Comparison of ENCODE assay signal across 19 cellular contexts in genomic region chr22:42433754-42434153, GRCh38. TPM values are rescaled to one million over a fixed set of nuclear protein-coding genes. Genes with fewer than 3 reads are reported as not detected.
A peak's percentile ranks its signal among the peaks of the same experiment; 100 is the strongest.
DNase-seq lines count a peak whose midpoint lies in the region; ATAC-seq and TF ChIP-seq lines count a peak whose summit lies in the region.
"Had no signal": no experiment of that assay in that cellular context is flagged by ENCODE, and none has a peak within 500 bp of the region (broad histone marks: within the 10 kb centered on the region; RNA-seq: fewer than 3 reads in every experiment).

No MANE protein-coding gene starts in this region.

- TF ChIP-seq RAD21 in neural cell (conservative IDR thresholded peaks at IDR 0.05), result no peak

- intact Hi-C loops in mammary epithelial cell (cut with micrococcal nuclease), result loop anchor here (2.0 kb wide), 1 partner anchor 165 kb away; no protein-coding TSS in a partner anchor
- intact Hi-C loops in CD8-positive, alpha-beta T cell (cut with DNase I, micrococcal nuclease), result no loop called here

- ATAC-seq in GM21723 (IDR thresholded peaks at IDR 0.05; ENCODE audit: unreplicated experiment), result no peak
- no peak for ATAC-seq in CD8-positive, alpha-beta T cell
- ATAC-seq: lower lobe of right lung; naive thymus-derived CD8-positive, alpha-beta T cell; T-cell; WTC11 had no signal

- H3K79me2 ChIP-seq in mammary epithelial cell (ENCODE audit: insufficient read depth, low read length) (no peaks in the 10 kb centered on the region), neural cell (replicated peaks; ENCODE audit: insufficient read depth, low read length) (no peaks in the 10 kb centered on the region)

- H3K4me3 Mint-ChIP-seq in CD8-positive, alpha-beta T cell, result no peak overlapping the region
- H3K4me3 Mint-ChIP-seq: naive thymus-derived CD8-positive, alpha-beta T cell; T-cell; type B pancreatic cell; WTC11 had no signal

- H3K4me1 ChIP-seq in mammary epithelial cell (ENCODE audit: insufficient read depth, low read length), result peaks cover 27% of the 10 kb centered on the region
- peaks cover 6% of the 10 kb centered on the region for H3K4me1 ChIP-seq in CD8-positive, alpha-beta T cell (ENCODE audit: insufficient read depth, low read length)

- H2AFZ ChIP-seq in mammary epithelial cell (ENCODE audit: low read depth, low read length), result peak overlapping the region; percentile 73
- H2AFZ ChIP-seq in neural cell (ENCODE audit: low read depth, low read length), result no peak overlapping the region
- H2AFZ ChIP-seq: GM23248 had no signal

- H3K9me3 Mint-ChIP-seq in CD8-positive, alpha-beta T cell, result no peaks in the 10 kb centered on the region
- H3K9me3 Mint-ChIP-seq: naive thymus-derived CD8-positive, alpha-beta T cell; T-cell; type B pancreatic cell; WTC11 had no signal

- H3K27me3 Mint-ChIP-seq in CD8-positive, alpha-beta T cell (ENCODE audit: low read depth), result peaks cover 5% of the 10 kb centered on the region

- no peaks in the 10 kb centered on the region for H3F3A ChIP-seq in neural cell (ENCODE audit: insufficient read depth, low read length, poor library complexity, severe bottlenecking)

- DNase-seq in G401 (ENCODE audit: low spot score) (peak; percentile 39), NCI-H1694 (lab: John Stamatoyannopoulos, UW) (peak; percentile 83), mammary epithelial cell (peak; percentile 65), HEK293T (ENCODE audit: extremely low spot score) (no peak)
- DNase-seq in CD8-positive, alpha-beta T cell, result no peak
- DNase-seq: activated effector memory CD4-positive, alpha-beta T cell treated with anti-CD3 and anti-CD28 coated beads, Interleukin-2, amount 50 U/mL, for 16 hours; amniotic stem cell; cerebellar nuclear complex; GM23248; lower lobe of right lung; naive thymus-derived CD8-positive, alpha-beta T cell; NCI-H1930; stimulated activated naive CD4-positive, alpha-beta T cell treated with Interleukin-2 at 50 U/mL for 16 hours; T-cell had no signal

- no peaks in the 10 kb centered on the region for H3K9me2 ChIP-seq in neural cell (ENCODE audit: insufficient read depth, low read length)

- in situ Hi-C loops in G401 (cut with HindIII; ENCODE audit: low sequenced_read_pairs), result no loop called here
- in situ Hi-C loops in mammary epithelial cell (cut with MboI; ENCODE audit: low sequenced_read_pairs in 2 of 2), result loop anchor here (5.0 to 10.0 kb wide), 3 partner anchors 266 to 469 kb away; partner anchors contain the start of gene SEPTIN3 (in 2 of the 2)

- H4K20me1 ChIP-seq in mammary epithelial cell (ENCODE audit: insufficient read depth, low read length), result no peaks in the 10 kb centered on the region
- H4K20me1 ChIP-seq in neural cell (ENCODE audit: insufficient read depth), result no peaks in the 10 kb centered on the region

- no peaks in the 10 kb centered on the region for H3K36me3 ChIP-seq in mammary epithelial cell (ENCODE audit: insufficient read depth, low read length)
- H3K36me3 ChIP-seq in neural cell (ENCODE audit: insufficient read depth, low read length), result no peaks in the 10 kb centered on the region
- H3K36me3 ChIP-seq in CD8-positive, alpha-beta T cell (ENCODE audit: insufficient read depth, low read length), result no peaks in the 10 kb centered on the region
- H3K36me3 ChIP-seq: BE2C, lower lobe of right lung had no signal

- H3K27ac Mint-ChIP-seq in CD8-positive, alpha-beta T cell, result no peak overlapping the region
- H3K27ac Mint-ChIP-seq: naive thymus-derived CD8-positive, alpha-beta T cell; T-cell; type B pancreatic cell; WTC11 had no signal

- peak; percentile 69 for TF ChIP-seq EP300 in neural cell (conservative IDR thresholded peaks at IDR 0.05; ENCODE audit: poor library complexity, severe bottlenecking)

- dilution Hi-C loops in mammary epithelial cell (cut with HindIII; ENCODE audit: low sequenced_read_pairs), result loop anchor here (5.0 kb wide), 1 partner anchor 56 kb away; no protein-coding TSS in a partner anchor

- CTCF ChIA-PET in mammary epithelial cell (lab: Charles Lee; ENCODE audit: low non-redundant PET), result no interaction called here
- CTCF ChIA-PET in CD8-positive, alpha-beta T cell (lab: Charles Lee), result interaction anchor here (6.5 to 6.7 kb wide), 2 partner anchors 12 to 262 kb away, joined by 24 to 63 read pairs; no protein-coding TSS in a partner anchor
- CTCF ChIA-PET in HEK293T (lab: Yijun Ruan, JAX), result interaction anchor here (0.5 to 1.0 kb wide), 2 partner anchors 10 to 69 kb away, joined by 3 read pairs; no protein-coding TSS in a partner anchor

- BruUV-seq in mammary epithelial cell (replicated peaks; lab: Mats Ljungman, UMichigan), result no TSS peak

- POLR2A ChIA-PET in CD8-positive, alpha-beta T cell (lab: Charles Lee), result no interaction called here
- POLR2A ChIA-PET in HEK293T (lab: Yijun Ruan, JAX), result no interaction called here

- H3K27ac ChIP-seq in mammary epithelial cell (ENCODE audit: insufficient read depth, low read depth, low read length) (no peak overlapping the region), neural cell (ENCODE audit: low read length) (peak overlapping the region; percentile 39)
- H3K27ac ChIP-seq in CD8-positive, alpha-beta T cell (ENCODE audit: low read depth, low read length), result no peak overlapping the region
- H3K27ac ChIP-seq: GM23248, lower lobe of right lung had no signal

- H3K9me3 ChIP-seq in mammary epithelial cell (replicated peaks; ENCODE audit: insufficient read depth, low read length) (no peaks in the 10 kb centered on the region), neural cell (ENCODE audit: low read length) (no peaks in the 10 kb centered on the region)
- H3K9me3 ChIP-seq in CD8-positive, alpha-beta T cell (ENCODE audit: low read length), result no peaks in the 10 kb centered on the region
- H3K9me3 ChIP-seq: BE2C, lower lobe of right lung had no signal

- H3K4me2 ChIP-seq in mammary epithelial cell (ENCODE audit: insufficient read depth, low read depth, low read length), result peak overlapping the region; percentile 56
- H3K4me2 ChIP-seq in neural cell (ENCODE audit: low read length), result no peak overlapping the region

- WGBS in mammary epithelial cell (ENCODE audit: low coverage, missing lambda C conversion rate), result 6% methylated on average over 9 of the region's 13 CpGs

- H3K4me3 ChIP-seq in mammary epithelial cell (replicated peaks in 1 of 3; ENCODE audit: insufficient read depth in 1 of 3, low read depth in 2 of 3, low read length in 3 of 3), result peak overlapping the region in 1 of 3 experiments; percentile 27
- H3K4me3 ChIP-seq in neural cell (ENCODE audit: low read length), result peak overlapping the region; percentile 34
- no peak overlapping the region for H3K4me3 ChIP-seq in CD8-positive, alpha-beta T cell (ENCODE audit: low read depth, low read length)
- H3K4me3 ChIP-seq: GM23248, lower lobe of right lung had no signal

- TF ChIP-seq CTCF in mammary epithelial cell (conservative IDR thresholded peaks at IDR 0.05 in 1 of 2, IDR thresholded peaks at IDR 0.05 in 1 of 2; ENCODE audit: extremely low read depth in 1 of 2, insufficient read depth in 1 of 2, low read depth in 1 of 2, low read length in 2 of 2) (no peak), neural cell (IDR thresholded peaks at IDR 0.05; ENCODE audit: poor library complexity, severe bottlenecking) (no peak)
- TF ChIP-seq CTCF in CD8-positive, alpha-beta T cell (IDR thresholded peaks at IDR 0.05), result no peak

- no peak overlapping the region for H3K9ac ChIP-seq in mammary epithelial cell (ENCODE audit: insufficient read depth, low read length)
- H3K9ac ChIP-seq in neural cell (ENCODE audit: low read length), result peak overlapping the region; percentile 41
- H3K9ac ChIP-seq: GM23248 had no signal

- H3K27me3 ChIP-seq in mammary epithelial cell (ENCODE audit: insufficient read depth, low read length) (no peaks in the 10 kb centered on the region), neural cell (ENCODE audit: insufficient read depth, low read depth, low read length) (no peaks in the 10 kb centered on the region)
- no peaks in the 10 kb centered on the region for H3K27me3 ChIP-seq in CD8-positive, alpha-beta T cell (ENCODE audit: insufficient read depth, low read length)
- H3K27me3 ChIP-seq: BE2C had no signal

- no peaks in the 10 kb centered on the region for H3K36me3 Mint-ChIP-seq in CD8-positive, alpha-beta T cell
- H3K36me3 Mint-ChIP-seq: naive thymus-derived CD8-positive, alpha-beta T cell; T-cell; type B pancreatic cell; WTC11 had no signal

- peaks cover 4% of the 10 kb centered on the region for H3K4me1 Mint-ChIP-seq in CD8-positive, alpha-beta T cell (ENCODE audit: low read depth)

TF ChIP-seq in neural cell, 6 proteins besides CTCF, POLR2A, EP300 and RAD21 (continues in another document):
- peak; percentile 27 for TF ChIP-seq MXI1 (conservative IDR thresholded peaks at IDR 0.05; ENCODE audit: poor library complexity, severe bottlenecking)
- TF ChIP-seq EZH2 (IDR thresholded peaks at IDR 0.05; ENCODE audit: borderline replicate concordance, insufficient read depth, low read length, poor library complexity, severe bottlenecking), result no peak
- no peak for TF ChIP-seq SMC3 (conservative IDR thresholded peaks at IDR 0.05; ENCODE audit: poor library complexity)
- TF ChIP-seq POLR2AphosphoS5 (IDR thresholded peaks at IDR 0.05), result peak; percentile 85
- no peak for TF ChIP-seq TAF1 (IDR thresholded peaks at IDR 0.05; ENCODE audit: low read depth)

TF ChIP-seq in HEK293T, 16 proteins besides CTCF, POLR2A, EP300 and RAD21:
- TF ChIP-seq PKNOX1 (IDR thresholded peaks at IDR 0.05), result no peak

RNA-seq across cellular contexts. Expression of gene NFAM1, which starts 1.6 kb away (rescaled TPM):
- total RNA-seq in G401 (2014; rRNA removed; shearing (Covaris generic)), result 0.47 and 1.2 TPM in 2 replicates
- under 1 TPM in 1 of 2 donors, not detected in 1; 0.17 TPM for total RNA-seq in mammary epithelial cell
- not detected for polyA plus RNA-seq in mammary epithelial cell
- not detected for polyA minus RNA-seq in mammary epithelial cell
- polyA plus RNA-seq in neural cell, result 0.05 TPM in 1 of 2 replicates, not detected in the other
- 0.23 and 0.24 TPM in 2 replicates for polyA minus RNA-seq in neural cell
- total RNA-seq in CD8-positive, alpha-beta T cell, result not detected
- total RNA-seq: GM23248 had no signal
- polyA plus RNA-seq: GM23248; naive thymus-derived CD8-positive, alpha-beta T cell had no signal

Comparison
In these comparisons a context has a peak if more than half of its experiments do, and no peak if none do; other contexts are left out.
1. DNase-seq: peak in G401 (single experiment), NCI-H1694 (single experiment) and mammary epithelial cell (single experiment); none in CD8-positive, alpha-beta T cell (0 of 7) and HEK293T (single experiment).